Comparison of ENCODE assay signal across 26 cellular contexts in the genomic region with DNA sequence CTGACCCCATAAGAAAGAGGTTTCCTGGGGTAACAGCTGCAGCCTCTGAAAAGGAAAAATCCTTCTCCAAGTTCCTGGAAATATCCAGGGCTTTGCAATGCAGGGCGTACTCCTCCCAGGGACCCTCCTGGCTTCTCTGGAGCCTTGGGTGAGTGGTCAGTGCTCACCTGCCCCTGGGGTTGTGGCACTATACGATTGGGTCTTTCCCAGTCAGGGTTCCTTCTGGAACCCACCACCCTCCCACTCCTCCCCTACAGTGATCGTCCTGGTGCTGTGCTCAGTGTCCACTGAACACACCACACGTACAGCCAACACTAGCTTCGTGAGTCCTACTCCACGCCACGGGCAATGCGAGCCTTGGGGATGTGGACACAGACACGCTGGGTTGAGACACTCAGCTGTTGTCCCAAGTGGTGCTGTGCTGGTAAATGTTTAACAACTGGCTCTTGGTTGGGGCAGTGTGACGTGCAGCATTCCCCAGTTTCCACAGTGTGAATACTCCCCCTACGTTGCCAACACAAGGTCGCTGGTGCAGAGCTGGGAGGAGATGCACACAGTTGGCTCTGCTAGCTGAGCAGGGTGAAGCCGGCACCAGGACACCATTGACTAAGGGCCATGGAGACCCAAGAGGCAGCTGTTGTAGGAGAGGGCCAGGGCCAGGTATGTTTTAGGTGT.
DNase-seq lines count a peak whose midpoint lies in the region; ATAC-seq, FAIRE-seq and TF ChIP-seq lines count a peak whose summit lies in the region.
"Had no signal": no experiment of that assay in that cellular context is flagged by ENCODE, and none has a peak within 500 bp of the region (broad histone marks: within the 10 kb centered on the region; RNA-seq: fewer than 3 reads in every experiment).

No MANE protein-coding gene starts in this region.

- no peaks in the 10 kb centered on the region for H3K36me3 Mint-ChIP-seq in CD14-positive monocyte
- peaks cover 5% of the 10 kb centered on the region for H3K36me3 Mint-ChIP-seq in chondrocyte (ENCODE audit: low read depth)
- H3K36me3 Mint-ChIP-seq: activated naive CD4-positive, alpha-beta T cell treated with anti-CD3 and anti-CD28 coated beads, Interleukin-2, amount 50 U/mL, for 24 hours; CD4-positive, alpha-beta memory T cell had no signal

- H3K4me3 Mint-ChIP-seq in CD14-positive monocyte (no peak overlapping the region), chondrocyte (ENCODE audit: unreplicated experiment) (no peak overlapping the region)
- H3K4me3 Mint-ChIP-seq: activated naive CD4-positive, alpha-beta T cell treated with anti-CD3 and anti-CD28 coated beads, Interleukin-2, amount 50 U/mL, for 24 hours; activated T-helper 1 cell treated with anti-CD3 and anti-CD28 coated beads, Interleukin-12 subunit alpha, Interleukin-12 subunit beta, Interleukin-2, Interleukin-4 antibody, amounts not matched to agents 30 ng/mL and 10 ng/mL and 1 ng/mL, durations not matched to agents 14 hours and 24 hours and 36 hours; CD4-positive, alpha-beta memory T cell; dendritic cell treated with granulocyte-macrophage colony-stimulating factor and Interleukin-4, amounts not matched to agents 40 ng/mL and 50 ng/mL, for 4 days had no signal

- TF ChIP-seq CTCF in CD14-positive monocyte (IDR thresholded peaks at IDR 0.05), result no peak
- no peak for TF ChIP-seq CTCF in chondrocyte (IDR thresholded peaks at IDR 0.05)

- DNase-seq in CD14-positive monocyte (ENCODE audit: low spot score), result peak; percentile 22
- peak; percentile 70 for DNase-seq in chondrocyte (ENCODE audit: low spot score)
- peak; percentile 64 for DNase-seq in left kidney (ENCODE audit: low read depth, low spot score)
- DNase-seq in posterior vena cava (ENCODE audit: low spot score), result peak; percentile 42
- DNase-seq in SHP77 treated with DMSO at 0.1 percent for 48 hours (lab: John Stamatoyannopoulos, UW), result no peak
- DNase-seq in NOMO-1 treated with dmso at 0.1 percent for 144 hours (lab: John Stamatoyannopoulos, UW; ENCODE audit: unreplicated experiment), result no peak
- no peak for DNase-seq in GM12892 (ENCODE audit: insufficient read length)
- DNase-seq: activated CD4-positive, alpha-beta T cell treated with anti-CD3 and anti-CD28 coated beads, Interleukin-2, amount 50 U/mL, for 4 hours; activated CD4-positive, CD25-positive, alpha-beta regulatory T cell; AML-193; CD4-positive, alpha-beta memory T cell; H7; mammary epithelial cell; NCI-H1105; NCI-H1930; NCI-H526; SJCRH30; stimulated activated naive CD8-positive, alpha-beta T cell treated with anti-CD3 and anti-CD28 coated beads, Interleukin-15, Interleukin-2, amounts not matched to agents 100 U/mL and 50 U/mL, for 24 hours had no signal

- H3K9me3 Mint-ChIP-seq in CD14-positive monocyte (peaks cover 5 to 16% (median 10%) of the 10 kb centered on the region in 7 donors), chondrocyte (ENCODE audit: low read depth) (peaks cover 12% of the 10 kb centered on the region)

- peaks cover 0 to 2% (median 0%) of the 10 kb centered on the region in 3 donors for H3K27me3 Mint-ChIP-seq in CD14-positive monocyte (ENCODE audit: low read depth in 3 of 3)
- H3K27me3 Mint-ChIP-seq in chondrocyte (ENCODE audit: low read depth), result no peaks in the 10 kb centered on the region
- H3K27me3 Mint-ChIP-seq: CD4-positive, alpha-beta memory T cell; dendritic cell treated with granulocyte-macrophage colony-stimulating factor and Interleukin-4, amounts not matched to agents 40 ng/mL and 50 ng/mL, for 4 days had no signal

- H3K27ac Mint-ChIP-seq in CD14-positive monocyte (peak overlapping the region in 1 of 7 donors; percentile 43), chondrocyte (ENCODE audit: unreplicated experiment) (no peak overlapping the region)
- H3K27ac Mint-ChIP-seq: activated naive CD4-positive, alpha-beta T cell treated with anti-CD3 and anti-CD28 coated beads, Interleukin-2, amount 50 U/mL, for 24 hours; activated T-helper 1 cell treated with anti-CD3 and anti-CD28 coated beads, Interleukin-12 subunit alpha, Interleukin-12 subunit beta, Interleukin-2, Interleukin-4 antibody, amounts not matched to agents 30 ng/mL and 10 ng/mL and 1 ng/mL, durations not matched to agents 14 hours and 24 hours and 36 hours; CD4-positive, alpha-beta memory T cell; dendritic cell treated with granulocyte-macrophage colony-stimulating factor and Interleukin-4, amounts not matched to agents 40 ng/mL and 50 ng/mL, for 4 days had no signal

- H3K4me1 Mint-ChIP-seq in CD14-positive monocyte (peaks cover 16% of the 10 kb centered on the region), chondrocyte (ENCODE audit: low read depth) (peaks cover 5% of the 10 kb centered on the region)
- H3K4me1 Mint-ChIP-seq: activated naive CD4-positive, alpha-beta T cell treated with anti-CD3 and anti-CD28 coated beads, Interleukin-2, amount 50 U/mL, for 24 hours; CD4-positive, alpha-beta memory T cell had no signal

- no peak for TF ChIP-seq POLR2A in GM18505 (IDR thresholded peaks at IDR 0.05; ENCODE audit: borderline replicate concordance, extremely low read depth, insufficient read depth, insufficient read length)
- TF ChIP-seq POLR2A in GM12892 (IDR thresholded peaks at IDR 0.05; ENCODE audit: low read depth, low read length), result no peak

- ATAC-seq in GM18505 (IDR thresholded peaks at IDR 0.05; ENCODE audit: unreplicated experiment), result no peak
- ATAC-seq: Panc1; stimulated activated naive CD8-positive, alpha-beta T cell treated with anti-CD3 and anti-CD28 coated beads, Interleukin-15, Interleukin-2, amounts not matched to agents 100 U/mL and 50 U/mL, for 24 hours had no signal

- no peak for FAIRE-seq in GM12892 (lab: Jason Lieb, UNC)
- FAIRE-seq: A204.1, endometrium, islet of Langerhans had no signal

- intact Hi-C loops in CD14-positive monocyte (cut with micrococcal nuclease), result no loop called here
- intact Hi-C loops in posterior vena cava (cut with DNase I), result no loop called here

Comparison
In these comparisons a context has a peak if more than half of its experiments do, and no peak if none do; other contexts are left out.
1. DNase-seq: peak in CD14-positive monocyte (single experiment), chondrocyte (single experiment), left kidney (single experiment) and posterior vena cava (single experiment); none in SHP77 treated with DMSO at 0.1 percent for 48 hours (single experiment), NOMO-1 treated with dmso at 0.1 percent for 144 hours (single experiment) and GM12892 (single experiment).